In genomic region chr6:144215932-144216667, GRCh38 we compare ENCODE assay signal across 8 cellular contexts.
DNase-seq lines count a peak whose midpoint lies in the region; ATAC-seq and TF ChIP-seq lines count a peak whose summit lies in the region.

No MANE protein-coding gene starts in this region.

- under 1% methylated on average over 61 of the region's 61 CpGs for WGBS in right cardiac atrium

- H3K27ac ChIP-seq in ascending aorta (peak overlapping the region; percentile 88 to 93), right cardiac atrium (ENCODE audit: low read length) (peak overlapping the region; percentile 94), uterus (peak overlapping the region; percentile 94 to 98)

- TF ChIP-seq CTCF in ascending aorta (IDR thresholded peaks at IDR 0.05) (peak; percentile 62 to 81 (median 71)), uterus (IDR thresholded peaks at IDR 0.05) (peak; percentile 50 to 92 (median 72))

- H3K4me1 ChIP-seq in ascending aorta (peaks cover 0 to 10% of the 10 kb centered on the region in 2 donors), right cardiac atrium (ENCODE audit: control insufficient read depth, insufficient read depth, low read length) (peaks cover 3% of the 10 kb centered on the region), uterus (peaks cover 0 to 4% of the 10 kb centered on the region in 2 donors)

- TF ChIP-seq POLR2A in GM18505 (IDR thresholded peaks at IDR 0.05; ENCODE audit: borderline replicate concordance, extremely low read depth, insufficient read depth, insufficient read length) (peak; percentile 29), uterus (IDR thresholded peaks at IDR 0.05) (peak; percentile 42 to 47)

- DNase-seq in NCI-H187 (lab: John Stamatoyannopoulos, UW) (peak; percentile 94 to 95), T-helper 2 cell (peak; percentile 74 to 97 (median 85)), ascending aorta (ENCODE audit: low spot score in 2 of 2) (peak; percentile 70 to 97), right cardiac atrium (peak; percentile 95 to 97 (median 96)), pulmonary artery endothelial cell (ENCODE audit: low read depth, low spot score) (peak; percentile 89), uterus (peak; percentile 96 to 97)

- ATAC-seq in GM18505 (IDR thresholded peaks at IDR 0.05; ENCODE audit: unreplicated experiment) (peak; percentile 92), HG02970 (IDR thresholded peaks at IDR 0.05; ENCODE audit: low FRiP score, unreplicated experiment) (peak; percentile 87), right cardiac atrium (peak; percentile 96 to 97)

- intact Hi-C loops in ascending aorta (cut with DNase I): loop anchor here (1.0 to 5.0 kb wide), 9 partner anchors 51 to 1521 kb away; partner anchors contain the start of genes EPM2A, SF3B5 and STX11
- intact Hi-C loops in right cardiac atrium (cut with DNase I): loop anchor here (2.0 to 10.0 kb wide), 6 partner anchors 64 to 111 kb away; partner anchors contain the start of genes STX11 (in 1 of the 4) and UTRN (in 1 of the 4)
- intact Hi-C loops in uterus (cut with DNase I; ENCODE audit: low total_unique reads): loop anchor here (5.0 to 10.0 kb wide), 2 partner anchors 69 to 266 kb away; partner anchors contain the start of gene UTRN

- H3K36me3 ChIP-seq in ascending aorta (no peaks in the 10 kb centered on the region), uterus (no peaks in the 10 kb centered on the region)

- H3K9me3 ChIP-seq in ascending aorta: no peaks in the 10 kb centered on the region
- H3K9me3 ChIP-seq in right cardiac atrium (ENCODE audit: control insufficient read depth, low read length): no peaks in the 10 kb centered on the region
- H3K9me3 ChIP-seq in uterus: no peaks in the 10 kb centered on the region

- no peaks in the 10 kb centered on the region for H3K27me3 ChIP-seq in ascending aorta
- no peaks in the 10 kb centered on the region for H3K27me3 ChIP-seq in right cardiac atrium (ENCODE audit: control insufficient read depth, insufficient read depth)
- H3K27me3 ChIP-seq in uterus: no peaks in the 10 kb centered on the region

- H3K4me3 ChIP-seq in ascending aorta: peak overlapping the region; percentile 76 to 79
- peak overlapping the region; percentile 65 for H3K4me3 ChIP-seq in right cardiac atrium (ENCODE audit: low read length)
- peak overlapping the region; percentile 57 to 60 for H3K4me3 ChIP-seq in uterus

Comparison
In these comparisons a context has a peak if more than half of its experiments do, and no peak if none do; other contexts are left out.
1. Peak in every context shown above with its lines: DNase-seq, ATAC-seq, H3K4me3 ChIP-seq and H3K27ac ChIP-seq.